12 cellular contexts compared by ENCODE assay signal in genomic region chr1:26290061-26290415, GRCh38. TPM values are rescaled to one million over a fixed set of nuclear protein-coding genes. Genes with fewer than 3 reads are reported as not detected.
DNase-seq lines count a peak whose midpoint lies in the region; TF ChIP-seq lines count a peak whose summit lies in the region.
"Had no signal": no experiment of that assay in that cellular context is flagged by ENCODE, and none has a peak within 500 bp of the region (broad histone marks: within the 10 kb centered on the region; RNA-seq: fewer than 3 reads in every experiment).

No MANE protein-coding gene starts in this region.

- peaks cover 87% of the 10 kb centered on the region for H3K4me1 Mint-ChIP-seq in CD14-positive monocyte
- peaks cover 54% of the 10 kb centered on the region for H3K4me1 Mint-ChIP-seq in activated T-helper 2 cell treated with anti-CD3 and anti-CD28 coated beads, Interferon-gamma antibody, Interleukin-2, Interleukin-4, amounts not matched to agents 10 μg/mL and 5 μg/mL and 100 μg/mL, durations not matched to agents 14 hours and 24 hours and 36 hours (ENCODE audit: low read depth)

- TF ChIP-seq CTCF in CD14-positive monocyte (IDR thresholded peaks at IDR 0.05) (no peak), HL-60 (IDR thresholded peaks at IDR 0.05; ENCODE audit: insufficient read depth, low read length) (no peak)

- no peak overlapping the region for H3K4me3 ChIP-seq in HL-60 (replicated peaks; ENCODE audit: insufficient read depth, low read length)
- no peak overlapping the region for H3K4me3 ChIP-seq in muscle layer of duodenum (ENCODE audit: low read depth in 1 of 2, low read length in 2 of 2)
- H3K4me3 ChIP-seq: SJCRH30, testis had no signal

- H3K36me3 ChIP-seq in muscle layer of duodenum (ENCODE audit: control insufficient read depth in 1 of 2, insufficient read depth in 2 of 2, low read length in 2 of 2): peaks cover 0 to 8% of the 10 kb centered on the region in 2 donors
- H3K36me3 ChIP-seq: SJCRH30 had no signal

- H3K4me3 Mint-ChIP-seq in CD14-positive monocyte: peak overlapping the region; percentile 56 to 79
- H3K4me3 Mint-ChIP-seq in activated T-helper 2 cell treated with anti-CD3 and anti-CD28 coated beads, Interferon-gamma antibody, Interleukin-2, Interleukin-4, amounts not matched to agents 10 μg/mL and 5 μg/mL and 100 μg/mL, durations not matched to agents 14 hours and 24 hours and 36 hours (ENCODE audit: low read depth): peak overlapping the region; percentile 38

- H3K4me1 ChIP-seq in muscle layer of duodenum (ENCODE audit: control insufficient read depth in 1 of 2, insufficient read depth in 2 of 2, low read length in 2 of 2): peaks cover 9 to 14% of the 10 kb centered on the region in 2 donors
- H3K4me1 ChIP-seq: testis had no signal

- H3K36me3 Mint-ChIP-seq in CD14-positive monocyte: peaks cover 35 to 61% of the 10 kb centered on the region in 2 donors
- H3K36me3 Mint-ChIP-seq in activated T-helper 2 cell treated with anti-CD3 and anti-CD28 coated beads, Interferon-gamma antibody, Interleukin-2, Interleukin-4, amounts not matched to agents 10 μg/mL and 5 μg/mL and 100 μg/mL, durations not matched to agents 14 hours and 24 hours and 36 hours (ENCODE audit: low read depth): peaks cover 3% of the 10 kb centered on the region

- peak overlapping the region; percentile 96 to 100 (median 100) for H3K27ac Mint-ChIP-seq in CD14-positive monocyte
- peak overlapping the region; percentile 100 for H3K27ac Mint-ChIP-seq in activated T-helper 2 cell treated with anti-CD3 and anti-CD28 coated beads, Interferon-gamma antibody, Interleukin-2, Interleukin-4, amounts not matched to agents 10 μg/mL and 5 μg/mL and 100 μg/mL, durations not matched to agents 14 hours and 24 hours and 36 hours

- peaks cover 0 to 8% (median 3%) of the 10 kb centered on the region in 3 donors for H3K27me3 Mint-ChIP-seq in CD14-positive monocyte (ENCODE audit: low read depth in 3 of 3)
- H3K27me3 Mint-ChIP-seq in activated T-helper 2 cell treated with anti-CD3 and anti-CD28 coated beads, Interferon-gamma antibody, Interleukin-2, Interleukin-4, amounts not matched to agents 10 μg/mL and 5 μg/mL and 100 μg/mL, durations not matched to agents 14 hours and 24 hours and 36 hours (ENCODE audit: low read depth): no peaks in the 10 kb centered on the region

- DNase-seq in CD14-positive monocyte (ENCODE audit: low spot score): peak; percentile 95
- DNase-seq in HL-60 (ENCODE audit: low read depth in 1 of 2, low spot score in 1 of 2): peak in 1 of 2 experiments; percentile 83
- no peak for DNase-seq in activated T-helper 2 cell treated with anti-CD3 and anti-CD28 coated beads, Interferon-gamma antibody, Interleukin-2, Interleukin-4, amounts not matched to agents 10 μg/mL and 5 μg/mL and 100 μg/mL, durations not matched to agents 14 hours and 24 hours and 36 hours (ENCODE audit: low spot score)
- DNase-seq in NCI-H2029 treated with DMSO at 0.1 percent for 48 hours (lab: John Stamatoyannopoulos, UW): no peak
- DNase-seq in effector CD8-positive, alpha-beta T cell (lab: John Stamatoyannopoulos, UW): no peak
- no peak for DNase-seq in hippocampal formation (lab: John Stamatoyannopoulos, UW)
- no peak for DNase-seq in NK-92 (lab: John Stamatoyannopoulos, UW; ENCODE audit: unreplicated experiment)
- DNase-seq: Calu3, NCI-H187 treated with DMSO at 0.1 percent for 48 hours, SJCRH30, testis had no signal

- H3K9me3 ChIP-seq in muscle layer of duodenum (ENCODE audit: control insufficient read depth in 1 of 2, low read length in 2 of 2): no peaks in the 10 kb centered on the region
- H3K9me3 ChIP-seq: SJCRH30, testis had no signal

- H3K27ac ChIP-seq in HL-60 (replicated peaks) (peak overlapping the region; percentile 99), muscle layer of duodenum (ENCODE audit: low read length) (peak overlapping the region; percentile 16)
- H3K27ac ChIP-seq: SJCRH30, testis had no signal

- intact Hi-C loops in CD14-positive monocyte (cut with micrococcal nuclease): loop anchor here in 1 of 2 donors (1.0 kb wide), 1 partner anchor 17 kb away; no protein-coding TSS in a partner anchor
- intact Hi-C loops in activated T-helper 2 cell treated with anti-CD3 and anti-CD28 coated beads, Interferon-gamma antibody, Interleukin-2, Interleukin-4, amounts not matched to agents 10 μg/mL and 5 μg/mL and 100 μg/mL, durations not matched to agents 14 hours and 24 hours and 36 hours (cut with micrococcal nuclease): no loop called here

- H3K9me3 Mint-ChIP-seq in CD14-positive monocyte: no peaks in the 10 kb centered on the region
- H3K9me3 Mint-ChIP-seq in activated T-helper 2 cell treated with anti-CD3 and anti-CD28 coated beads, Interferon-gamma antibody, Interleukin-2, Interleukin-4, amounts not matched to agents 10 μg/mL and 5 μg/mL and 100 μg/mL, durations not matched to agents 14 hours and 24 hours and 36 hours: no peaks in the 10 kb centered on the region

- H3K27me3 ChIP-seq in HL-60 (ENCODE audit: insufficient read depth, poor library complexity, severe bottlenecking): no peaks in the 10 kb centered on the region
- H3K27me3 ChIP-seq in muscle layer of duodenum (ENCODE audit: low read depth, low read length): no peaks in the 10 kb centered on the region
- H3K27me3 ChIP-seq: SJCRH30, testis had no signal

RNA-seq across cellular contexts. Expression of gene SH3BGRL3, which starts 10.2 kb away (rescaled TPM):
- 1,000 to 10,000 TPM; 1,706 to 1,744 TPM for polyA plus RNA-seq in CD14-positive monocyte
- 437 TPM in 2 replicates for total RNA-seq in activated T-helper 2 cell treated with anti-CD3 and anti-CD28 coated beads, Interferon-gamma antibody, Interleukin-2, Interleukin-4, amounts not matched to agents 10 μg/mL and 5 μg/mL and 100 μg/mL, durations not matched to agents 14 hours and 24 hours and 36 hours

RNA-seq across cellular contexts. Expression of gene UBXN11, which starts 16.4 kb away (rescaled TPM):
- polyA plus RNA-seq in CD14-positive monocyte: 10 to 100 TPM; 48.0 to 52.1 TPM
- 13.1 and 14.2 TPM in 2 replicates for total RNA-seq in activated T-helper 2 cell treated with anti-CD3 and anti-CD28 coated beads, Interferon-gamma antibody, Interleukin-2, Interleukin-4, amounts not matched to agents 10 μg/mL and 5 μg/mL and 100 μg/mL, durations not matched to agents 14 hours and 24 hours and 36 hours

RNA-seq across cellular contexts. Expression of gene CD52, which starts 27.7 kb away (rescaled TPM):
- polyA plus RNA-seq in CD14-positive monocyte: 1,000 to 10,000 TPM; 2,617 to 4,047 TPM
- 237 and 243 TPM in 2 replicates for total RNA-seq in activated T-helper 2 cell treated with anti-CD3 and anti-CD28 coated beads, Interferon-gamma antibody, Interleukin-2, Interleukin-4, amounts not matched to agents 10 μg/mL and 5 μg/mL and 100 μg/mL, durations not matched to agents 14 hours and 24 hours and 36 hours
- total RNA-seq: Calu3, SJCRH30 had no signal

RNA-seq across cellular contexts. Expression of gene CEP85, which starts 56.0 kb away (rescaled TPM):
- polyA plus RNA-seq in CD14-positive monocyte: 10 to 100 TPM in 1 of 2 donors, 1 to 10 TPM in 1; 8.2 to 10.9 TPM
- 39.6 and 39.8 TPM in 2 replicates for total RNA-seq in activated T-helper 2 cell treated with anti-CD3 and anti-CD28 coated beads, Interferon-gamma antibody, Interleukin-2, Interleukin-4, amounts not matched to agents 10 μg/mL and 5 μg/mL and 100 μg/mL, durations not matched to agents 14 hours and 24 hours and 36 hours
